ENCODE assay signal across 9 cellular contexts in genomic region chr9:89317282-89317681, GRCh38. TPM values are rescaled to one million over a fixed set of nuclear protein-coding genes. Genes with fewer than 3 reads are reported as not detected.
DNase-seq lines count a peak whose midpoint lies in the region; ATAC-seq and TF ChIP-seq lines count a peak whose summit lies in the region.
"Had no signal": no experiment of that assay in that cellular context is flagged by ENCODE, and none has a peak within 500 bp of the region (broad histone marks: within the 10 kb centered on the region; RNA-seq: fewer than 3 reads in every experiment).

No MANE protein-coding gene starts in this region.

- H3K27me3 ChIP-seq in ectodermal cell (ENCODE audit: control insufficient read depth, insufficient read depth, low read length, poor library complexity, severe bottlenecking), result no peaks in the 10 kb centered on the region
- H3K27me3 ChIP-seq in sigmoid colon, result no peaks in the 10 kb centered on the region
- peaks cover 0 to 11% (median 0%) of the 10 kb centered on the region in 45 donors for H3K27me3 ChIP-seq in dorsolateral prefrontal cortex
- H3K27me3 ChIP-seq: SJCRH30 had no signal

- peak overlapping the region; percentile 71 for H3K4me3 ChIP-seq in NB4 (ENCODE audit: low read depth, low read length)
- no peak overlapping the region for H3K4me3 ChIP-seq in ectodermal cell (ENCODE audit: insufficient read depth, low read depth, low read length)
- H3K4me3 ChIP-seq in sigmoid colon, result no peak overlapping the region
- peak overlapping the region in 10 of 59 donors; percentile 81 to 91 (median 86) for H3K4me3 ChIP-seq in dorsolateral prefrontal cortex

- no peaks in the 10 kb centered on the region for H3K9me3 ChIP-seq in ectodermal cell (ENCODE audit: control insufficient read depth, low read length)
- no peaks in the 10 kb centered on the region for H3K9me3 ChIP-seq in sigmoid colon
- H3K9me3 ChIP-seq: SJCRH30 had no signal

- WGBS in ectodermal cell, 2 experiments, result 91 to 93% methylated on average over 4 of the region's 4 CpGs
- 84 to 86% methylated on average over 4 of the region's 4 CpGs for WGBS in sigmoid colon, 2 donors

- H3K36me3 ChIP-seq in ectodermal cell (ENCODE audit: control insufficient read depth, insufficient read depth, low read length) (peaks cover 20% of the 10 kb centered on the region), sigmoid colon (peaks cover 0 to 5% (median 0%) of the 10 kb centered on the region in 4 donors)

- no peak for TF ChIP-seq EP300 in sigmoid colon (IDR thresholded peaks at IDR 0.05)

- H3K4me1 ChIP-seq in ectodermal cell (ENCODE audit: control insufficient read depth, insufficient read depth, low read length), result peaks cover 20% of the 10 kb centered on the region
- peaks cover 0 to 47% (median 28%) of the 10 kb centered on the region in 4 donors for H3K4me1 ChIP-seq in sigmoid colon

- intact Hi-C loops in sigmoid colon (cut with DNase I), result no loop called here
- intact Hi-C loops in dorsolateral prefrontal cortex (cut with DNase I), result loop anchor here (5.0 to 10.0 kb wide), 4 partner anchors 118 to 230 kb away; partner anchors contain the start of gene SEMA4D (in 1 of the 2)

- H3K27ac ChIP-seq in ectodermal cell (ENCODE audit: insufficient read depth, low read depth, low read length, poor library complexity, severe bottlenecking) (peak overlapping the region; percentile 99), sigmoid colon (peak overlapping the region; percentile 98 to 100 (median 100)), caudate nucleus (ENCODE audit: low read depth, low read length) (no peak overlapping the region), dorsolateral prefrontal cortex (peak overlapping the region in 10 of 59 donors; percentile 32 to 100 (median 99))

- TF ChIP-seq CTCF in NB4 (IDR thresholded peaks at IDR 0.05; ENCODE audit: low read depth, low read length) (no peak), sigmoid colon (IDR thresholded peaks at IDR 0.05) (no peak), dorsolateral prefrontal cortex (IDR thresholded peaks at IDR 0.05 in 54 of 56, conservative IDR thresholded peaks at IDR 0.05 in 2 of 56; ENCODE audit: low read depth in 1 of 56, partially characterized antibody in 56 of 56) (no peak)

- DNase-seq in NB4 (ENCODE audit: low read depth) (peak; percentile 15), sigmoid colon (no peak), caudate nucleus (lab: John Stamatoyannopoulos, UW) (no peak), dorsolateral prefrontal cortex (no peak)
- no peak for DNase-seq in stimulated activated CD4-positive, alpha-beta T cell treated with anti-CD3 and anti-CD28 coated beads, Interleukin-2, amount 100 ng/mL, for 48 hours

- no peak for ATAC-seq in GM19351 (IDR thresholded peaks at IDR 0.05; ENCODE audit: unreplicated experiment)

- TF ChIP-seq POLR2A in GM15510 (IDR thresholded peaks at IDR 0.05; ENCODE audit: borderline replicate concordance, extremely low read depth, insufficient read length) (peak; percentile 21), NB4 (IDR thresholded peaks at IDR 0.05; ENCODE audit: extremely low read depth, insufficient read length) (no peak), sigmoid colon (IDR thresholded peaks at IDR 0.05) (no peak)

RNA-seq across cellular contexts. Expression of gene SECISBP2, which starts 1.0 kb away (rescaled TPM):
- 61.5 TPM for polyA plus RNA-seq in ectodermal cell (2013, experiment 1 of 4)
- 65.2 TPM for polyA plus RNA-seq in ectodermal cell (2013, experiment 2 of 4)
- 48.6 TPM for polyA plus RNA-seq in ectodermal cell (2013, experiment 3 of 4)
- polyA plus RNA-seq in ectodermal cell (2013, experiment 4 of 4), result 55.0 TPM
- total RNA-seq in sigmoid colon (10 to 100 TPM; 35.0 to 41.8 (median 39.0) TPM), dorsolateral prefrontal cortex (10 to 100 TPM; 37.7 to 76.2 (median 54.3) TPM)
- 10 to 100 TPM; 21.0 to 34.3 (median 33.5) TPM for polyA plus RNA-seq in sigmoid colon

RNA-seq across cellular contexts. Expression of gene CKS2, which starts 6.3 kb away (rescaled TPM):
- 347 TPM for polyA plus RNA-seq in ectodermal cell (2013, experiment 1 of 4)
- 291 TPM for polyA plus RNA-seq in ectodermal cell (2013, experiment 2 of 4)
- polyA plus RNA-seq in ectodermal cell (2013, experiment 3 of 4), result 372 TPM
- polyA plus RNA-seq in ectodermal cell (2013, experiment 4 of 4), result 354 TPM
- total RNA-seq in sigmoid colon (10 to 100 TPM in 2 of 4 donors, 1 to 10 TPM in 2; 4.7 to 18.9 (median 13.5) TPM), dorsolateral prefrontal cortex (10 to 100 TPM in 14 of 120 experiments, 1 to 10 TPM in 106; 2.1 to 21.1 (median 5.6) TPM)
- polyA plus RNA-seq in sigmoid colon, result 100 to 1,000 TPM in 2 of 3 donors, 10 to 100 TPM in 1; 48.6 to 151 (median 129) TPM
